ENCODE assay signal across 32 cellular contexts in the genomic region with DNA sequence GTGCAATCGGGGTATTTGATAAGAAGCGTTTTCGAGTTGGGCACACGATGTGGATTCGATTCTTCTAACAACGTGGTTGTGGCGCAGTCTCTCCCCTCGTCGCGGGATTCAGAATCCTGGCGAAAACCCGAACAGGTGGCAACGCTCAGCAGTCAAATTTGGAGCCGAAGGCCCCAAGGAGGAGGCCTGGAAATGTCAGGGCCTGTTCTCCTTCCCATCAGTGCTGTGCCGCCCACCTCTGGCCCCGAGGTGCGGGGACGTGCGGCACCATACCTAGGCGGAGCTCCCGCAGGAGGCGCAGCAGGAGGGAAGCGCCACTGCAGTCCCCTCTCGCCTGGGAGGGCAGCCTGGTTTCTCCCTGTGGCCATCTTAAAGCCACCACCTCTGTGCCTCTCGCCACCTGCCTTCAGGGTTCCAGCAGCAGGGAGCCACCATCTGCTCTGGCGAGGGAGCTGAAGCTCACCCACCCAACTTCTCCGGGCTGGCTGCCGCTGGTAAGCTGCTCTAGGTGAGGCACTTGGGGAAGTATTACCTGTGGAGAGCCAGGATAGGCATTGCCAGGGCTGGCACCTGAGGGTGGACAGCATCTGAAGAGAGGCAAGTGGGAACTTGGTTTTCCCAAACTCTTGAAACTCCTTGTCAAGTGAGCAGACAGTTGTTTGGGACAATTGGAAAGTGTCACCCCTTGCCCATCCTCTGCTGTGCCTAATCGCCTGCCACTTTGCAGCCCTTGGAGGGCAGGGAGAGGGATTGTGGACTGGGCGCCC. TPM values are rescaled to one million over a fixed set of nuclear protein-coding genes. Genes with fewer than 3 reads are reported as not detected.
DNase-seq lines count a peak whose midpoint lies in the region; ATAC-seq and TF ChIP-seq lines count a peak whose summit lies in the region.
"Had no signal": no experiment of that assay in that cellular context is flagged by ENCODE, and none has a peak within 500 bp of the region (broad histone marks: within the 10 kb centered on the region; RNA-seq: fewer than 3 reads in every experiment).

No MANE protein-coding gene starts in this region.

- no peaks in the 10 kb centered on the region for H3K36me3 ChIP-seq in H7 (replicated peaks; ENCODE audit: control insufficient read depth, insufficient read depth, low read length)
- peaks cover 2 to 8% of the 10 kb centered on the region in 2 donors for H3K36me3 ChIP-seq in neuronal stem cell (replicated peaks in 1 of 2; ENCODE audit: control insufficient read depth in 2 of 2, insufficient read depth in 2 of 2, low read length in 2 of 2)
- peaks cover 0 to 9% (median 4%) of the 10 kb centered on the region in 9 donors for H3K36me3 ChIP-seq in heart left ventricle
- H3K36me3 ChIP-seq in OCI-LY7 (ENCODE audit: insufficient read depth, low read length): peaks cover 12% of the 10 kb centered on the region
- no peaks in the 10 kb centered on the region for H3K36me3 ChIP-seq in trophoblast cell (ENCODE audit: control insufficient read depth in 1 of 2, insufficient read depth in 2 of 2, low read length in 2 of 2)
- H3K36me3 ChIP-seq: adrenal gland had no signal

- WGBS in neuronal stem cell (ENCODE audit: extremely low coverage in 2 of 2, insufficient read length in 2 of 2, insufficient replicate concordance in 1 of 2), 2 donors: no CpG with 5 or more reads among the region's 30 CpGs
- 7 to 9% (median 9%) methylated on average over 18 to 30 of the region's 30 CpGs for WGBS in heart left ventricle, 4 donors
- WGBS in trophoblast cell (ENCODE audit: extremely low coverage, insufficient coverage, insufficient read length): no CpG with 5 or more reads among the region's 30 CpGs

- H3K4ac ChIP-seq in neuronal stem cell (ENCODE audit: low read length) (no peak overlapping the region), trophoblast cell (ENCODE audit: low read depth, low read length) (no peak overlapping the region)

- H3K36me3 Mint-ChIP-seq in glutamatergic neuron (ENCODE audit: unreplicated experiment): no peaks in the 10 kb centered on the region

- H3K9me3 ChIP-seq in neuronal stem cell (replicated peaks in 1 of 2; ENCODE audit: control insufficient read depth in 2 of 2, insufficient read depth in 1 of 2, low read depth in 1 of 2, low read length in 2 of 2): peaks cover 0 to 6% of the 10 kb centered on the region in 2 donors
- H3K9me3 ChIP-seq in heart left ventricle: no peaks in the 10 kb centered on the region
- H3K9me3 ChIP-seq in OCI-LY7 (ENCODE audit: low read length): no peaks in the 10 kb centered on the region
- peaks cover 11% of the 10 kb centered on the region for H3K9me3 ChIP-seq in trophoblast cell (ENCODE audit: insufficient read depth, low read depth, low read length)
- H3K9me3 ChIP-seq: adrenal gland, body of pancreas, lower lobe of right lung, SK-N-SH had no signal

- H3K14ac ChIP-seq in neuronal stem cell (ENCODE audit: low read length) (no peak overlapping the region), trophoblast cell (ENCODE audit: low read length) (no peak overlapping the region)

- CTCF ChIA-PET in OCI-LY7 (lab: Charles Lee; ENCODE audit: unreplicated experiment): no interaction called here

- no peak overlapping the region for H3K27ac Mint-ChIP-seq in glutamatergic neuron (ENCODE audit: unreplicated experiment)
- H3K27ac Mint-ChIP-seq: activated CD4-positive, alpha-beta T cell treated with anti-CD3 and anti-CD28 coated beads for 36 hours; activated naive CD4-positive, alpha-beta T cell treated with anti-CD3 and anti-CD28 coated beads for 36 hours; nephron; stimulated activated memory B cell treated with anti-CD40 and anti-IgM and Interleukin-4, amounts not matched to agents 10 μg/mL and 1 μg/mL and 100 μg/mL, for 72 hours; T-helper 1 cell treated with Interleukin-12 subunit alpha and Interleukin-12 subunit beta and Interleukin-4 antibody, amounts not matched to agents 30 μg/mL and 1 μg/mL, for 36 hours had no signal

- H4K91ac ChIP-seq in neuronal stem cell (ENCODE audit: low read depth, low read length, poor library complexity) (no peak overlapping the region), trophoblast cell (ENCODE audit: low read depth, low read length) (no peak overlapping the region)

- no peaks in the 10 kb centered on the region for H3K79me1 ChIP-seq in neuronal stem cell (ENCODE audit: low read depth, low read length)
- H3K79me1 ChIP-seq in trophoblast cell (ENCODE audit: low read length): peaks cover 9% of the 10 kb centered on the region

- H3K4me1 Mint-ChIP-seq in glutamatergic neuron (ENCODE audit: low read depth, unreplicated experiment): peaks cover 6% of the 10 kb centered on the region

- H2BK12ac ChIP-seq in neuronal stem cell (ENCODE audit: low read length) (no peak overlapping the region), trophoblast cell (ENCODE audit: low read length) (no peak overlapping the region)

- peaks cover 16% of the 10 kb centered on the region; the same call in 1 of the 2 replicates for H4K20me1 ChIP-seq in OCI-LY7 (ENCODE audit: insufficient read depth, low read length)

- no peak overlapping the region for H4K12ac ChIP-seq in trophoblast cell (ENCODE audit: low read depth, low read length)

- H3K4me3 ChIP-seq in H7 (ENCODE audit: insufficient read depth, low read depth, low read length) (peak overlapping the region; percentile 8; the same call in 1 of the 2 replicates), neuronal stem cell (ENCODE audit: low read length in 2 of 2) (no peak overlapping the region), heart left ventricle (no peak overlapping the region), OCI-LY7 (ENCODE audit: low read depth, low read length, poor library complexity, severe bottlenecking) (no peak overlapping the region), trophoblast cell (ENCODE audit: low read depth, low read length) (no peak overlapping the region)
- H3K4me3 ChIP-seq: adrenal gland, body of pancreas, lower lobe of right lung had no signal

- H2BK120ac ChIP-seq in neuronal stem cell (ENCODE audit: low read depth, low read length) (no peak overlapping the region), trophoblast cell (ENCODE audit: insufficient read depth, low read length, poor library complexity) (no peak overlapping the region)

- peaks cover 33% of the 10 kb centered on the region for H3K27me3 Mint-ChIP-seq in glutamatergic neuron (ENCODE audit: unreplicated experiment)

- H3K79me2 ChIP-seq in OCI-LY7 (ENCODE audit: insufficient read depth, low read depth, low read length) (peaks cover 22% of the 10 kb centered on the region), trophoblast cell (ENCODE audit: control insufficient read depth, insufficient read depth, low read length, poor library complexity) (peaks cover 5% of the 10 kb centered on the region)
- H3K79me2 ChIP-seq: parathyroid adenoma had no signal

- no peak overlapping the region for H3K27ac ChIP-seq in neuronal stem cell (replicated peaks; ENCODE audit: low read length)
- no peak overlapping the region for H3K27ac ChIP-seq in heart left ventricle
- no peak overlapping the region for H3K27ac ChIP-seq in OCI-LY7 (ENCODE audit: low read depth, low read length, poor library complexity, severe bottlenecking)
- no peak overlapping the region for H3K27ac ChIP-seq in trophoblast cell (ENCODE audit: low read depth, low read length)
- H3K27ac ChIP-seq: adrenal gland, body of pancreas, lower lobe of right lung, parathyroid adenoma had no signal

- no TSS peak for BruUV-seq in OCI-LY7 (replicated peaks; lab: Mats Ljungman, UMichigan)

- H3K9ac ChIP-seq in neuronal stem cell (ENCODE audit: low read depth, low read length, poor library complexity) (no peak overlapping the region), trophoblast cell (ENCODE audit: low read length) (no peak overlapping the region)
- H3K9ac ChIP-seq: parathyroid adenoma, SK-N-SH had no signal

- H4K8ac ChIP-seq in neuronal stem cell (ENCODE audit: low read depth, low read length): no peak overlapping the region
- no peak overlapping the region for H4K8ac ChIP-seq in trophoblast cell (ENCODE audit: low read depth, low read length)

- POLR2A ChIA-PET in OCI-LY7 (lab: Charles Lee): no interaction called here

- DNase-seq in H7 (peak; percentile 63), NCI-H524 (lab: John Stamatoyannopoulos, UW) (peak; percentile 59 to 77), glutamatergic neuron (peak; percentile 25), neuronal stem cell (ENCODE audit: low spot score) (no peak), heart left ventricle (no peak), OCI-LY7 (ENCODE audit: low spot score) (no peak), trophoblast cell (no peak)
- DNase-seq: activated CD4-positive, alpha-beta T cell treated with anti-CD3 and anti-CD28 coated beads for 36 hours; activated naive CD4-positive, alpha-beta T cell treated with anti-CD3 and anti-CD28 coated beads for 36 hours; activated T-cell treated with anti-CD3 and anti-CD28 coated beads, Interleukin-2, amount 50 U/mL, for 48 hours; adrenal gland; body of pancreas; Calu3; cerebellar nuclear complex; DND-41; IMR-90; kidney glomerular epithelial cell; lower lobe of right lung; NCI-H1105; NCI-H2081; NCI-H345; OCI-M1; right cardiac atrium; SK-N-SH; stimulated activated CD4-positive, alpha-beta T cell treated with anti-CD3 and anti-CD28 coated beads, Interleukin-12 subunit alpha, Interleukin-12 subunit beta, amount 100 ng/mL, for 4 hours; stimulated activated CD4-positive, alpha-beta T cell treated with anti-CD3 and anti-CD28 coated beads, Interleukin-4, amount 100 ng/mL, for 24 hours had no signal

- peaks cover 2 to 3% of the 10 kb centered on the region in 2 donors for H3K4me1 ChIP-seq in neuronal stem cell (ENCODE audit: control insufficient read depth in 2 of 2, insufficient read depth in 1 of 2, low read depth in 1 of 2, low read length in 2 of 2)
- peaks cover 0 to 43% (median 27%) of the 10 kb centered on the region in 12 donors for H3K4me1 ChIP-seq in heart left ventricle
- H3K4me1 ChIP-seq in OCI-LY7 (ENCODE audit: insufficient read depth, low read length, poor library complexity, severe bottlenecking): peaks cover 22% of the 10 kb centered on the region
- peaks cover 17 to 24% of the 10 kb centered on the region in 2 experiments for H3K4me1 ChIP-seq in trophoblast cell (ENCODE audit: control insufficient read depth in 1 of 2, insufficient read depth in 2 of 2, low read length in 2 of 2)
- H3K4me1 ChIP-seq: parathyroid adenoma had no signal

- TF ChIP-seq CTCF in glutamatergic neuron (IDR thresholded peaks at IDR 0.05; ENCODE audit: partially characterized antibody, unreplicated experiment) (no peak), heart left ventricle (IDR thresholded peaks at IDR 0.05) (no peak), OCI-LY7 (conservative IDR thresholded peaks at IDR 0.05; ENCODE audit: low read length) (no peak)

- H3K4me2 ChIP-seq in neuronal stem cell (ENCODE audit: insufficient read depth, low read length, poor library complexity, severe bottlenecking) (no peak overlapping the region), OCI-LY7 (ENCODE audit: low read length) (no peak overlapping the region), trophoblast cell (ENCODE audit: low read length) (no peak overlapping the region)
- H3K4me2 ChIP-seq: SK-N-SH had no signal

- H2AK5ac ChIP-seq in neuronal stem cell (ENCODE audit: low read depth, low read length) (no peak overlapping the region), trophoblast cell (ENCODE audit: low read length) (no peak overlapping the region)

- no peak overlapping the region for H3K4me3 Mint-ChIP-seq in glutamatergic neuron (ENCODE audit: unreplicated experiment)
- H3K4me3 Mint-ChIP-seq: activated CD4-positive, alpha-beta T cell treated with anti-CD3 and anti-CD28 coated beads for 36 hours; activated naive CD4-positive, alpha-beta T cell treated with anti-CD3 and anti-CD28 coated beads for 36 hours; stimulated activated memory B cell treated with anti-CD40 and anti-IgM and Interleukin-4, amounts not matched to agents 10 μg/mL and 1 μg/mL and 100 μg/mL, for 72 hours; T-helper 1 cell treated with Interleukin-12 subunit alpha and Interleukin-12 subunit beta and Interleukin-4 antibody, amounts not matched to agents 30 μg/mL and 1 μg/mL, for 36 hours had no signal

- H3K27me3 ChIP-seq in H7 (ENCODE audit: control insufficient read depth, insufficient read depth, low read length): peaks cover 74% of the 10 kb centered on the region
- peaks cover 43 to 71% (median 65%) of the 10 kb centered on the region in 3 experiments for H3K27me3 ChIP-seq in neuronal stem cell (ENCODE audit: control insufficient read depth in 3 of 3, insufficient read depth in 3 of 3, low read depth in 1 of 3, low read length in 3 of 3)
- peaks cover 50 to 68% (median 64%) of the 10 kb centered on the region in 9 donors for H3K27me3 ChIP-seq in heart left ventricle
- H3K27me3 ChIP-seq in trophoblast cell (ENCODE audit: insufficient read depth, low read length): peaks cover 54% of the 10 kb centered on the region

- no peak overlapping the region for H2BK15ac ChIP-seq in neuronal stem cell (ENCODE audit: low read length)

- intact Hi-C loops in heart left ventricle (cut with DNase I): loop anchor here in 1 of 10 donors (10.0 kb wide), 1 partner anchor 351 kb away; the partner anchor contains the start of gene DHRS11
- intact Hi-C loops in OCI-LY7 (cut with micrococcal nuclease; ENCODE audit: unreplicated experiment): loop anchor here (5.0 kb wide), 1 partner anchor 411 kb away; no protein-coding TSS in a partner anchor

- H3K9me2 ChIP-seq in OCI-LY7 (ENCODE audit: insufficient read depth, low read length): no peaks in the 10 kb centered on the region
- H3K9me2 ChIP-seq: SK-N-SH had no signal

- no peak for ATAC-seq in heart left ventricle
- ATAC-seq: activated CD4-positive, alpha-beta T cell treated with anti-CD3 and anti-CD28 coated beads for 36 hours; body of pancreas; lower lobe of right lung; right cardiac atrium; stimulated activated memory B cell treated with anti-CD40 and anti-IgM and Interleukin-4, amounts not matched to agents 10 μg/mL and 1 μg/mL and 100 μg/mL, for 72 hours had no signal

- no peak overlapping the region for H2AFZ ChIP-seq in neuronal stem cell (ENCODE audit: low read length)
- H2AFZ ChIP-seq in OCI-LY7 (ENCODE audit: low read length): no peak overlapping the region
- H2AFZ ChIP-seq in trophoblast cell (ENCODE audit: insufficient read depth, low read length, poor library complexity): no peak overlapping the region
- H2AFZ ChIP-seq: parathyroid adenoma had no signal

- H2BK5ac ChIP-seq in neuronal stem cell (ENCODE audit: low read length): no peak overlapping the region
- no peak overlapping the region for H2BK5ac ChIP-seq in trophoblast cell (ENCODE audit: low read depth, low read length, poor library complexity)

- H3K23ac ChIP-seq in neuronal stem cell (ENCODE audit: low read depth, low read length, poor library complexity) (peak overlapping the region; percentile 82), trophoblast cell (ENCODE audit: low read length) (no peak overlapping the region)

- peak overlapping the region; percentile 62 for H3K18ac ChIP-seq in neuronal stem cell (ENCODE audit: low read length)
- H3K18ac ChIP-seq in trophoblast cell (ENCODE audit: low read length): no peak overlapping the region

- peaks cover 13% of the 10 kb centered on the region for H3K9me3 Mint-ChIP-seq in glutamatergic neuron (ENCODE audit: unreplicated experiment)
- H3K9me3 Mint-ChIP-seq: activated naive CD4-positive, alpha-beta T cell treated with anti-CD3 and anti-CD28 coated beads for 36 hours; nephron; stimulated activated memory B cell treated with anti-CD40 and anti-IgM and Interleukin-4, amounts not matched to agents 10 μg/mL and 1 μg/mL and 100 μg/mL, for 72 hours; T-helper 1 cell treated with Interleukin-12 subunit alpha and Interleukin-12 subunit beta and Interleukin-4 antibody, amounts not matched to agents 30 μg/mL and 1 μg/mL, for 36 hours had no signal

- no peak for TF ChIP-seq POLR2A in heart left ventricle (IDR thresholded peaks at IDR 0.05)

RNA-seq across cellular contexts. Expression of gene AATF, which starts 2.6 kb away (rescaled TPM):
- 65.4 and 74.7 TPM in 2 replicates for total RNA-seq in H7 (2014; rRNA removed; shearing (Covaris generic))
- total RNA-seq in glutamatergic neuron (ENCODE audit: unreplicated experiment) (22.5 TPM), heart left ventricle (10 to 100 TPM; 15.2 to 34.8 (median 28.9) TPM), OCI-LY7 (2022) (88.0 and 94.3 TPM in 2 replicates)
- polyA plus RNA-seq in neuronal stem cell (2013, experiment 1 of 2): 58.6 TPM
- 62.9 TPM for polyA plus RNA-seq in neuronal stem cell (2013, experiment 2 of 2)
- polyA plus RNA-seq in heart left ventricle: 10 to 100 TPM; 15.8 to 51.6 TPM
- 71.7 and 83.5 TPM in 2 replicates for total RNA-seq in OCI-LY7 (2014; rRNA removed; shearing (Covaris generic))
- 80.0 and 80.8 TPM in 2 replicates for polyA plus RNA-seq in trophoblast cell (2013)

RNA-seq across cellular contexts. Expression of gene LHX1, which starts 8.9 kb away (rescaled TPM):
- total RNA-seq in H7 (2014; rRNA removed; shearing (Covaris generic)): 14.2 and 23.1 TPM in 2 replicates
- total RNA-seq in glutamatergic neuron (ENCODE audit: unreplicated experiment) (2.6 TPM), heart left ventricle (not detected), OCI-LY7 (2022) (not detected in 2 replicates)
- 0.04 TPM for polyA plus RNA-seq in neuronal stem cell (2013, experiment 1 of 2)
- 0.06 TPM for polyA plus RNA-seq in neuronal stem cell (2013, experiment 2 of 2)
- polyA plus RNA-seq in heart left ventricle: not detected
- not detected in 2 replicates for total RNA-seq in OCI-LY7 (2014; rRNA removed; shearing (Covaris generic))
- 0.33 and 0.37 TPM in 2 replicates for polyA plus RNA-seq in trophoblast cell (2013)
- total RNA-seq: activated CD4-positive, alpha-beta T cell treated with anti-CD3 and anti-CD28 coated beads for 36 hours; activated naive CD4-positive, alpha-beta T cell treated with anti-CD3 and anti-CD28 coated beads for 36 hours; adrenal gland; body of pancreas; IMR-90; lower lobe of right lung; mucosa of gallbladder; right cardiac atrium had no signal
- polyA plus RNA-seq: adrenal gland, IMR-90, right cardiac atrium, SK-N-SH, urinary bladder had no signal

Comparison
In these comparisons a context has a peak if more than half of its experiments do, and no peak if none do; other contexts are left out.
1. DNase-seq: peak in H7 (single experiment), NCI-H524 (2 of 2) and glutamatergic neuron (single experiment); none in neuronal stem cell (single experiment), heart left ventricle (0 of 5), OCI-LY7 (single experiment) and trophoblast cell (0 of 2).